In genomic region chr1:47121039-47121438, GRCh38 we compare ENCODE assay signal across 17 cellular contexts. TPM values are rescaled to one million over a fixed set of nuclear protein-coding genes. Genes with fewer than 3 reads are reported as not detected.
"Had no signal": no experiment of that assay in that cellular context is flagged by ENCODE, and none has a peak within 500 bp of the region (broad histone marks: within the 10 kb centered on the region; RNA-seq: fewer than 3 reads in every experiment).

No MANE protein-coding gene starts in this region.

RNA-seq across cellular contexts. Expression of gene CYP4A22, which starts 16.2 kb away (rescaled TPM):
- total RNA-seq: activated naive CD4-positive, alpha-beta T cell treated with anti-CD3 and anti-CD28 coated beads for 36 hours; activated naive CD4-positive, alpha-beta T cell treated with anti-CD3 and anti-CD28 coated beads, Interleukin-2, amount 50 U/mL, for 72 hours; activated naive CD8-positive, alpha-beta T cell treated with anti-CD3 and anti-CD28 coated beads for 36 hours; activated naive CD8-positive, alpha-beta T cell treated with anti-CD3 and anti-CD28 coated beads, Interleukin-2, amount 10 ng/mL, durations not matched to agents 7 days and 5 days; activated T-cell treated with anti-CD3 and anti-CD28 coated beads, Interleukin-2, amount 50 U/mL, for 4 hours; activated T-cell treated with anti-CD3 and anti-CD28 coated beads, Interleukin-2, amount 50 U/mL, for 72 hours; activated T-helper 1 cell treated with anti-CD3 and anti-CD28 coated beads, Interleukin-12 subunit alpha, Interleukin-12 subunit beta, Interleukin-2, Interleukin-4 antibody, amounts not matched to agents 30 ng/mL and 10 ng/mL and 1 ng/mL, durations not matched to agents 14 hours and 24 hours and 36 hours; activated T-helper 17 cell treated with anti-CD3 and anti-CD28 coated beads, Interleukin-2, amount 50 U/mL, for 72 hours; activated T-helper 2 cell treated with anti-CD3 and anti-CD28 coated beads, Interferon-gamma antibody, Interleukin-2, Interleukin-4, amounts not matched to agents 10 μg/mL and 5 μg/mL and 100 μg/mL, durations not matched to agents 14 hours and 24 hours and 36 hours; adrenal gland; ascending aorta; astrocyte; body of pancreas; bronchial epithelial cell; cardiac muscle cell; cardiac septum; chondrocyte had no signal
- polyA plus RNA-seq: adrenal gland, cardiac muscle cell had no signal

RNA-seq across cellular contexts. Expression of gene CYP4Z1, which starts 54.0 kb away (rescaled TPM):
- total RNA-seq: activated naive CD4-positive, alpha-beta T cell treated with anti-CD3 and anti-CD28 coated beads for 36 hours; activated naive CD4-positive, alpha-beta T cell treated with anti-CD3 and anti-CD28 coated beads, Interleukin-2, amount 50 U/mL, for 72 hours; activated naive CD8-positive, alpha-beta T cell treated with anti-CD3 and anti-CD28 coated beads for 36 hours; activated naive CD8-positive, alpha-beta T cell treated with anti-CD3 and anti-CD28 coated beads, Interleukin-2, amount 10 ng/mL, durations not matched to agents 7 days and 5 days; activated T-cell treated with anti-CD3 and anti-CD28 coated beads, Interleukin-2, amount 50 U/mL, for 4 hours; activated T-cell treated with anti-CD3 and anti-CD28 coated beads, Interleukin-2, amount 50 U/mL, for 72 hours; activated T-helper 1 cell treated with anti-CD3 and anti-CD28 coated beads, Interleukin-12 subunit alpha, Interleukin-12 subunit beta, Interleukin-2, Interleukin-4 antibody, amounts not matched to agents 30 ng/mL and 10 ng/mL and 1 ng/mL, durations not matched to agents 14 hours and 24 hours and 36 hours; activated T-helper 17 cell treated with anti-CD3 and anti-CD28 coated beads, Interleukin-2, amount 50 U/mL, for 72 hours; activated T-helper 2 cell treated with anti-CD3 and anti-CD28 coated beads, Interferon-gamma antibody, Interleukin-2, Interleukin-4, amounts not matched to agents 10 μg/mL and 5 μg/mL and 100 μg/mL, durations not matched to agents 14 hours and 24 hours and 36 hours; astrocyte; bronchial epithelial cell; cardiac muscle cell; cardiac septum; chondrocyte had no signal
- polyA plus RNA-seq: cardiac muscle cell had no signal
